Comparison of ENCODE assay signal across 8 cellular contexts in genomic region chr7:13850185-13850752, GRCh38.
DNase-seq lines count a peak whose midpoint lies in the region; ATAC-seq lines count a peak whose summit lies in the region.

No MANE protein-coding gene starts in this region.

- H3K36me3 ChIP-seq in ACC112 (ENCODE audit: insufficient read depth, low read length): no peaks in the 10 kb centered on the region

- no peaks in the 10 kb centered on the region for H3K79me2 ChIP-seq in ACC112 (ENCODE audit: control insufficient read depth, insufficient read depth, low read length, unreplicated experiment)

- peak overlapping the region; percentile 35 for H2AFZ ChIP-seq in ACC112 (ENCODE audit: low read length, unreplicated experiment)

- peak overlapping the region; percentile 43; the same call in 1 of the 2 replicates for H3K4me3 ChIP-seq in ACC112 (ENCODE audit: low read depth, low read length)

- H3K27me3 ChIP-seq in ACC112 (ENCODE audit: insufficient read depth, low read length): no peaks in the 10 kb centered on the region

- H3K4me1 ChIP-seq in ACC112 (ENCODE audit: control insufficient read depth, insufficient read depth, low read length, unreplicated experiment): peaks cover 69% of the 10 kb centered on the region

- ATAC-seq in GM18517 (IDR thresholded peaks at IDR 0.05; ENCODE audit: unreplicated experiment): peak; percentile 86
- peak; percentile 96 for ATAC-seq in HG03159 (IDR thresholded peaks at IDR 0.05; ENCODE audit: unreplicated experiment)

- peak overlapping the region; percentile 96 for H3K27ac ChIP-seq in ACC112 (ENCODE audit: low read depth, low read length)

- DNase-seq in NOMO-1 treated with DMSO at 0.1 percent for 48 hours (lab: John Stamatoyannopoulos, UW; ENCODE audit: unreplicated experiment): peak; percentile 96
- DNase-seq in activated CD8-positive, alpha-beta memory T cell treated with anti-CD3 and anti-CD28 coated beads, Interleukin-2, amount 50 U/mL, for 48 hours: peak; percentile 49
- DNase-seq in glomerular endothelial cell (ENCODE audit: extremely low read depth, low read depth, low spot score): peak; percentile 67
- DNase-seq in stimulated activated CD8-positive, alpha-beta memory T cell treated with anti-CD3 and anti-CD28 coated beads, Interleukin-15, amount 100 ng/mL, for 24 hours (ENCODE audit: low read depth): peak; percentile 10
- no peak for DNase-seq in ureter (ENCODE audit: low spot score)
